ENCODE assay signal across 1 cellular context in the genomic region with DNA sequence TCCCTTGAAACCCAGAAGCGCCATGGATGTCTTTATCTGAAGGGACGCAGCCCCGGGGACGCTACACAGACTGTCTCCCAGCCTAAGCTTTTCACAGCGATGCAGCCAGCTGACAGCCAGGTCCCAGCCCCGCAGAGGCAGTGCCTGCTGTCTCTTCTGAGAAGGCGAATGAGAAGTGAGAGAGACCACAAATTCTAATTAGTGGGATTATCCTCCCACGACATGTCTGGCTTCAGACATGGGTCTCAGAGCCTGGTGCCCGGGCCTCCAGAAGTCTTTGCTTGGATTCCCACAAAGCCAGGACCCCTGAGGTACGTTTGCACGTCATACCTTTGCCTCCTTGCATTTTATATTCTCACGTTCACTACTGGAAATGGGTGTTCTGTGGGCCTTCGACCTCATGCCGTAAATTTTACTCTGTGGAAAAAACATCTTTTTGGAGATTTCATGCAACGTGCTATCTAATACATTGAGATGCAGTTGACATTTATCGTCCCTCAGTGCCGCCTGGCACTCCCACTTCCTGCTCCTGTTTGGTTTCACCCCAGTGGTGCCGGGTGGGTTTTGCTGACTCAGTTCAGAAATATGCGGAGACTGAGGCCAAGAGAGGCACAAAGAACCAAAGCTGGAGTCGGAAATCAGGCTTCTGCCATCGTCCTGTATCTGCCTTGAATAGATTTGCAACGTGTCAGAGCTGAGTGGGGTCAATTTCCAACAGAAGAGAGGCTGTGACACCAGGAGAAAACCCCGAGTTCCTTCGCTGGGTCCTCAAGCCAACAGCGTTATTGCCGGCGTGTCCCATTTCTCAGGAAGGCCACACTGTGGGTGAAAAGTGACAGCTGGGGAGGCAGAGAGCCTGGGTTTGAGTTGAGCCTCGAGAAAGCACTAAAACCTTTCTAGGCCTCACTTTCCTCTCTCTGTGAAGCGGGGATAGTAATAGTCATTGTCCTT.
TF ChIP-seq lines count a peak whose summit lies in the region.

No MANE protein-coding gene starts in this region.

TF ChIP-seq in HepG2, 621 proteins besides CTCF, POLR2A, EP300 and RAD21 (continued from another document):
- TF ChIP-seq, protein P1, sequence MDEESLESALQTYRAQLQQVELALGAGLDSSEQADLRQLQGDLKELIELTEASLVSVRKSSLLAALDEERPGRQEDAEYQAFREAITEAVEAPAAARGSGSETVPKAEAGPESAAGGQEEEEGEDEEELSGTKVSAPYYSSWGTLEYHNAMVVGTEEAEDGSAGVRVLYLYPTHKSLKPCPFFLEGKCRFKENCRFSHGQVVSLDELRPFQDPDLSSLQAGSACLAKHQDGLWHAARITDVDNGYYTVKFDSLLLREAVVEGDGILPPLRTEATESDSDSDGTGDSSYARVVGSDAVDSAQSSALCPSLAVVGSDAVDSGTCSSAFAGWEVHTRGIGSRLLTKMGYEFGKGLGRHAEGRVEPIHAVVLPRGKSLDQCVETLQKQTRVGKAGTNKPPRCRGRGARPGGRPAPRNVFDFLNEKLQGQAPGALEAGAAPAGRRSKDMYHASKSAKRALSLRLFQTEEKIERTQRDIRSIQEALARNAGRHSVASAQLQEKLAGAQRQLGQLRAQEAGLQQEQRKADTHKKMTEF (CRISPR knock-in tag; IDR thresholded peaks at IDR 0.05): no peak
- TF ChIP-seq KAT8 (CRISPR knock-in tag; IDR thresholded peaks at IDR 0.05): no peak
- peak; percentile 36; the same call in 1 of the 2 replicates for TF ChIP-seq MAFF (IDR thresholded peaks at IDR 0.05; ENCODE audit: low read depth, low read length)
- TF ChIP-seq, protein P2, sequence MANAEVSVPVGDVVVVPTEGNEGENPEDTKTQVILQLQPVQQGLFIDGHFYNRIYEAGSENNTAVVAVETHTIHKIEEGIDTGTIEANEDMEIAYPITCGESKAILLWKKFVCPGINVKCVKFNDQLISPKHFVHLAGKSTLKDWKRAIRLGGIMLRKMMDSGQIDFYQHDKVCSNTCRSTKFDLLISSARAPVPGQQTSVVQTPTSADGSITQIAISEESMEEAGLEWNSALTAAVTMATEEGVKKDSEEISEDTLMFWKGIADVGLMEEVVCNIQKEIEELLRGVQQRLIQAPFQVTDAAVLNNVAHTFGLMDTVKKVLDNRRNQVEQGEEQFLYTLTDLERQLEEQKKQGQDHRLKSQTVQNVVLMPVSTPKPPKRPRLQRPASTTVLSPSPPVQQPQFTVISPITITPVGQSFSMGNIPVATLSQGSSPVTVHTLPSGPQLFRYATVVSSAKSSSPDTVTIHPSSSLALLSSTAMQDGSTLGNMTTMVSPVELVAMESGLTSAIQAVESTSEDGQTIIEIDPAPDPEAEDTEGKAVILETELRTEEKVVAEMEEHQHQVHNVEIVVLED (CRISPR knock-in tag; IDR thresholded peaks at IDR 0.05; ENCODE audit: borderline replicate concordance): no peak
- TF ChIP-seq LCORL (IDR thresholded peaks at IDR 0.05): no peak
- no peak for TF ChIP-seq LCORL (CRISPR knock-in tag; IDR thresholded peaks at IDR 0.05)
- TF ChIP-seq ZNF383 (CRISPR knock-in tag; IDR thresholded peaks at IDR 0.05; ENCODE audit: borderline replicate concordance): no peak
- TF ChIP-seq PTBP1 (IDR thresholded peaks at IDR 0.05; ENCODE audit: low read depth, low read length, poor library complexity, severe bottlenecking): no peak
- TF ChIP-seq MBNL3 (CRISPR knock-in tag; conservative IDR thresholded peaks at IDR 0.05): no peak
- TF ChIP-seq ZNF441 (CRISPR knock-in tag; IDR thresholded peaks at IDR 0.05; ENCODE audit: borderline replicate concordance): no peak
- no peak for TF ChIP-seq ZNF33B (CRISPR knock-in tag; IDR thresholded peaks at IDR 0.05)
- no peak for TF ChIP-seq ZNF468 (CRISPR knock-in tag; IDR thresholded peaks at IDR 0.05)
- no peak for TF ChIP-seq EHMT2 (IDR thresholded peaks at IDR 0.05; ENCODE audit: borderline replicate concordance, low read depth, low read length)
- no peak for TF ChIP-seq ZBTB7B (CRISPR knock-in tag; IDR thresholded peaks at IDR 0.05)
- TF ChIP-seq SIX1 (CRISPR knock-in tag; IDR thresholded peaks at IDR 0.05; ENCODE audit: borderline replicate concordance): no peak
- TF ChIP-seq ZFP1 (CRISPR knock-in tag; IDR thresholded peaks at IDR 0.05): no peak
- TF ChIP-seq NAIF1 (CRISPR knock-in tag; IDR thresholded peaks at IDR 0.05; ENCODE audit: borderline replicate concordance): no peak
- no peak for TF ChIP-seq ZNF350 (CRISPR knock-in tag; IDR thresholded peaks at IDR 0.05; ENCODE audit: borderline replicate concordance, low read depth)
TF ChIP-seq in HepG2: peak in this region for 3.
